ENCODE assay signal across 10 cellular contexts in the genomic region with DNA sequence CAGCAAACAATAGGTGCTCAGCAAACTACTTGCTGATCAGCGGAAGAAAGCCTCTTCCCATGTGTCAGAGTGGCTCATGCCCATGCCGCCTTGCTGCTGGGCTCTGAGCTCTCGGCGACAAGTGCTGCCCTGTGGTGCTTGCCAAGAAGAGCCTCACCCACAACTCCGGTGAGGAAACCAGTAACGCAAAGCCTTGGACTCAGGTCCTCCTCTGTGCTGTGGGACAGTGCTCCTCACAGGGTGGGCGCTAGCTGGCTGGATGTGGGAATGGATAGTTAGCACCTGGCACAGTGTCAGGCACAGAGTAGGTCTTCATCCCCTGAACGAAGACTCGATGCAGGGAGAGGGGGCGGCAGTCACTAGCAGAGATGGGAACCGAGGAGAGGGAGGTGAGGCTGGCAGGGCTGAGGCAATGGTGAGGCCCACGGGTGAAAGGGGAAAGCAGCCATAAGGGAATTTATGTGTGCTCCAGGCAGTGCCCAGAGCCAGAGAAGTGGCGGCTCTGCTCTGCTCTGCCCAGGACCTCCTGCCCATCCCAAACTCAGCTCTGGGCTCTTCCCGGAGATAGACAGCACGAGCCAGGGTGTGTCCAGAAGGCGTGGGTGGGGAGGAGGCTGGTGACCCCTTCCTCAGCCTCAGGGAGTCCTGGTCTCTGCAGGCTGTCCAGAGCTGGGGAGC. TPM values are rescaled to one million over a fixed set of nuclear protein-coding genes. Genes with fewer than 3 reads are reported as not detected.
DNase-seq lines count a peak whose midpoint lies in the region; ATAC-seq, FAIRE-seq and TF ChIP-seq lines count a peak whose summit lies in the region.
"Had no signal": no experiment of that assay in that cellular context is flagged by ENCODE, and none has a peak within 500 bp of the region (broad histone marks: within the 10 kb centered on the region; RNA-seq: fewer than 3 reads in every experiment).

No MANE protein-coding gene starts in this region.

- H2AFZ ChIP-seq in KMS-11 (ENCODE audit: low read depth), result no peak overlapping the region
- no peak overlapping the region for H2AFZ ChIP-seq in astrocyte (ENCODE audit: low read depth, low read length)

- H3K4me2 ChIP-seq in KMS-11, result peak overlapping the region; percentile 96
- H3K4me2 ChIP-seq in astrocyte (ENCODE audit: low read length), result peak overlapping the region; percentile 76

- no peaks in the 10 kb centered on the region for H3K9me3 ChIP-seq in astrocyte (ENCODE audit: insufficient read depth, low read depth, low read length)
- H3K9me3 ChIP-seq: gastrocnemius medialis had no signal

- H3K27ac Mint-ChIP-seq in CD14-positive monocyte, result peak overlapping the region; percentile 99 to 100 (median 100)
- H3K27ac Mint-ChIP-seq in astrocyte (ENCODE audit: unreplicated experiment), result no peak overlapping the region
- peak overlapping the region; percentile 95 to 99 (median 99) for H3K27ac Mint-ChIP-seq in naive thymus-derived CD8-positive, alpha-beta T cell

- H3K9ac ChIP-seq in KMS-11 (peak overlapping the region; percentile 77; the same call in 1 of the 2 replicates), astrocyte (ENCODE audit: low read length) (no peak overlapping the region)

- peak overlapping the region; percentile 4 for H3K4me3 ChIP-seq in KMS-11 (IDR thresholded peaks at IDR 0.05; ENCODE audit: insufficient read depth, low read depth, low read length)
- no peak overlapping the region for H3K4me3 ChIP-seq in astrocyte (ENCODE audit: insufficient read depth, low read depth, low read length)
- H3K4me3 ChIP-seq: gastrocnemius medialis had no signal

- H4K20me1 ChIP-seq in KMS-11 (ENCODE audit: insufficient read depth) (no peaks in the 10 kb centered on the region), astrocyte (ENCODE audit: insufficient read depth, low read length) (peaks cover 13% of the 10 kb centered on the region)

- H3K4me3 Mint-ChIP-seq in CD14-positive monocyte, result peak overlapping the region in 1 of 2 donors; percentile 86
- H3K4me3 Mint-ChIP-seq in astrocyte (ENCODE audit: unreplicated experiment), result no peak overlapping the region
- H3K4me3 Mint-ChIP-seq in naive thymus-derived CD8-positive, alpha-beta T cell, result peak overlapping the region; percentile 80 to 98 (median 90)

- H3K27ac ChIP-seq in KMS-11 (peak overlapping the region; percentile 94), astrocyte (ENCODE audit: low read depth, low read length) (no peak overlapping the region), RWPE1 (no peak overlapping the region)

- CTCF ChIA-PET in RWPE1 (lab: Yijun Ruan, JAX), result no interaction called here

- TF ChIP-seq CTCF in CD14-positive monocyte (IDR thresholded peaks at IDR 0.05) (no peak), KMS-11 (conservative IDR thresholded peaks at IDR 0.05; ENCODE audit: low read depth, low read length) (no peak), astrocyte (IDR thresholded peaks at IDR 0.05; ENCODE audit: insufficient read depth, low read depth, low read length) (no peak), RWPE1 (conservative IDR thresholded peaks at IDR 0.05; ENCODE audit: low read depth) (no peak)

- H3K4me1 ChIP-seq in KMS-11 (ENCODE audit: low read depth, poor library complexity, severe bottlenecking), result peaks cover 52% of the 10 kb centered on the region
- peaks cover 57% of the 10 kb centered on the region for H3K4me1 ChIP-seq in astrocyte (ENCODE audit: insufficient read depth, low read length)

- H3K36me3 ChIP-seq in KMS-11 (ENCODE audit: insufficient read depth) (no peaks in the 10 kb centered on the region), astrocyte (ENCODE audit: insufficient read depth, low read length) (no peaks in the 10 kb centered on the region)
- H3K36me3 ChIP-seq: gastrocnemius medialis had no signal

- H3K9me3 Mint-ChIP-seq in CD14-positive monocyte, result peaks cover 0 to 1% (median 0%) of the 10 kb centered on the region in 7 donors
- no peaks in the 10 kb centered on the region for H3K9me3 Mint-ChIP-seq in astrocyte (ENCODE audit: unreplicated experiment)
- no peaks in the 10 kb centered on the region for H3K9me3 Mint-ChIP-seq in naive thymus-derived CD8-positive, alpha-beta T cell

- FAIRE-seq in astrocyte (lab: Jason Lieb, UNC), result no peak

- H3K4me1 Mint-ChIP-seq in CD14-positive monocyte (peaks cover 46% of the 10 kb centered on the region), astrocyte (ENCODE audit: low read depth, unreplicated experiment) (peaks cover 29% of the 10 kb centered on the region)
- H3K4me1 Mint-ChIP-seq in naive thymus-derived CD8-positive, alpha-beta T cell, result peaks cover 31 to 61% (median 48%) of the 10 kb centered on the region in 4 donors

- H3K27me3 ChIP-seq in KMS-11 (ENCODE audit: insufficient read depth, low read depth) (no peaks in the 10 kb centered on the region), astrocyte (ENCODE audit: insufficient read depth, low read length) (no peaks in the 10 kb centered on the region)
- H3K27me3 ChIP-seq: gastrocnemius medialis had no signal

- DNase-seq in CD14-positive monocyte (ENCODE audit: low spot score), result no peak
- no peak for DNase-seq in astrocyte (ENCODE audit: low read depth)
- DNase-seq in naive thymus-derived CD8-positive, alpha-beta T cell, result no peak
- DNase-seq in NCI-H187 treated with DMSO at 0.1 percent for 48 hours (lab: John Stamatoyannopoulos, UW), result no peak
- DNase-seq in left lobe of liver (ENCODE audit: low spot score), result no peak
- DNase-seq in RWPE1 (ENCODE audit: low spot score), result no peak
- DNase-seq in DMS53 treated with DMSO at 0.1 percent for 48 hours (lab: John Stamatoyannopoulos, UW; ENCODE audit: unreplicated experiment), result no peak
- DNase-seq: activated CD4-positive, alpha-beta T cell treated with anti-CD3 and anti-CD28 coated beads, Interleukin-2, amount 50 U/mL, for 48 hours; gastrocnemius medialis had no signal

- intact Hi-C loops in CD14-positive monocyte (cut with micrococcal nuclease), result no loop called here

- POLR2A ChIA-PET in naive thymus-derived CD8-positive, alpha-beta T cell (lab: Charles Lee), result no interaction called here
- POLR2A ChIA-PET in RWPE1 (lab: Yijun Ruan, JAX; ENCODE audit: low non-redundant PET), result no interaction called here

- ATAC-seq in naive thymus-derived CD8-positive, alpha-beta T cell, result no peak
- no peak for ATAC-seq in left lobe of liver
- ATAC-seq: gastrocnemius medialis had no signal

- H3K79me2 ChIP-seq in KMS-11 (ENCODE audit: insufficient read depth, low read depth) (peaks cover 51% of the 10 kb centered on the region), astrocyte (ENCODE audit: insufficient read depth, low read length) (no peaks in the 10 kb centered on the region)

- peaks cover 2 to 8% (median 4%) of the 10 kb centered on the region in 3 donors for H3K27me3 Mint-ChIP-seq in CD14-positive monocyte (ENCODE audit: low read depth in 3 of 3)
- peaks cover 2% of the 10 kb centered on the region for H3K27me3 Mint-ChIP-seq in astrocyte (ENCODE audit: low read depth, unreplicated experiment)
- no peaks in the 10 kb centered on the region for H3K27me3 Mint-ChIP-seq in naive thymus-derived CD8-positive, alpha-beta T cell

- H3K36me3 Mint-ChIP-seq in CD14-positive monocyte (peaks cover 12 to 20% of the 10 kb centered on the region in 2 donors), astrocyte (ENCODE audit: low read depth, unreplicated experiment) (no peaks in the 10 kb centered on the region)
- no peaks in the 10 kb centered on the region for H3K36me3 Mint-ChIP-seq in naive thymus-derived CD8-positive, alpha-beta T cell

RNA-seq across cellular contexts. Expression of a gene that starts 55.7 kb away (rescaled TPM):
- 10 to 100 TPM; 17.7 to 30.3 TPM for polyA plus RNA-seq in CD14-positive monocyte
- total RNA-seq in astrocyte (29.5 and 31.0 TPM in 2 replicates), left lobe of liver (58.7 TPM)
- total RNA-seq in naive thymus-derived CD8-positive, alpha-beta T cell, result 10 to 100 TPM; 43.4 to 47.7 TPM
- polyA plus RNA-seq in naive thymus-derived CD8-positive, alpha-beta T cell, result 10 to 100 TPM; 13.7 to 23.7 (median 15.7) TPM
